1 cellular context compared by ENCODE assay signal in genomic region chr10:33047655-33048054, GRCh38.
TF ChIP-seq lines count a peak whose summit lies in the region.

No MANE protein-coding gene starts in this region.

TF ChIP-seq in A549, 52 proteins besides CTCF, POLR2A, EP300 and RAD21 (continued from another document):
- no peak for TF ChIP-seq BCL3 (IDR thresholded peaks at IDR 0.05)
TF ChIP-seq in A549: peak in this region for 0.
